ENCODE assay signal across 1 cellular context in genomic region chr11:75399344-75400109, GRCh38.
A peak's percentile ranks its signal among the peaks of the same experiment; 100 is the strongest.
TF ChIP-seq lines count a peak whose summit lies in the region.

TSS of gene RPS3 (plus strand) at chr11:75399518. CDS start at chr11:75399548, 30 bp downstream.

TF ChIP-seq in WTC11, 78 proteins besides CTCF, POLR2A, EP300 and RAD21 (continued from another document and continues in another):
- peak; percentile 64; the same call in 1 of the 2 replicates for TF ChIP-seq E2F1 (CRISPR knock-in tag; IDR thresholded peaks at IDR 0.05)
- TF ChIP-seq ZNF121 (CRISPR knock-in tag; IDR thresholded peaks at IDR 0.05): no peak
- TF ChIP-seq PRRX2 (CRISPR knock-in tag; IDR thresholded peaks at IDR 0.05): no peak
- no peak for TF ChIP-seq ERG (CRISPR knock-in tag; IDR thresholded peaks at IDR 0.05)
- TF ChIP-seq FOXP1 (CRISPR knock-in tag; IDR thresholded peaks at IDR 0.05; ENCODE audit: borderline replicate concordance): peak; percentile 90
- TF ChIP-seq PRDM15 (CRISPR knock-in tag; IDR thresholded peaks at IDR 0.05): no peak
- no peak; the same call in 1 of the 2 replicates for TF ChIP-seq NR2C2 (CRISPR knock-in tag; IDR thresholded peaks at IDR 0.05)
- TF ChIP-seq ZNF671 (CRISPR knock-in tag; IDR thresholded peaks at IDR 0.05): no peak
- TF ChIP-seq AFF4 (CRISPR knock-in tag; IDR thresholded peaks at IDR 0.05; ENCODE audit: borderline replicate concordance): no peak
- TF ChIP-seq ZNF138 (CRISPR knock-in tag; conservative IDR thresholded peaks at IDR 0.05): no peak
- TF ChIP-seq USF1 (CRISPR knock-in tag; IDR thresholded peaks at IDR 0.05): peak; percentile 31
- TF ChIP-seq CDX4 (CRISPR knock-in tag; IDR thresholded peaks at IDR 0.05; ENCODE audit: borderline replicate concordance): no peak
- 0 out of 2 replicates have a peak, but pooled peaks have one; percentile 13 for TF ChIP-seq ATF2 (CRISPR knock-in tag; IDR thresholded peaks at IDR 0.05; ENCODE audit: borderline replicate concordance, low read depth)
- no peak for TF ChIP-seq CREB1 (CRISPR knock-in tag; IDR thresholded peaks at IDR 0.05)
- no peak for TF ChIP-seq TP53 (CRISPR knock-in tag; IDR thresholded peaks at IDR 0.05)
- TF ChIP-seq STAT6 (CRISPR knock-in tag; conservative IDR thresholded peaks at IDR 0.05; ENCODE audit: low read depth): no peak
- TF ChIP-seq AR (CRISPR knock-in tag; IDR thresholded peaks at IDR 0.05): no peak
- no peak for TF ChIP-seq RELA (CRISPR knock-in tag; IDR thresholded peaks at IDR 0.05; ENCODE audit: borderline replicate concordance)
- TF ChIP-seq ZNF425 (CRISPR knock-in tag; conservative IDR thresholded peaks at IDR 0.05): no peak
- no peak for TF ChIP-seq FOXJ3 (CRISPR knock-in tag; IDR thresholded peaks at IDR 0.05; ENCODE audit: borderline replicate concordance)
- peak; percentile 76; the same call in 1 of the 2 replicates for TF ChIP-seq TEAD4 (CRISPR knock-in tag; IDR thresholded peaks at IDR 0.05)
- TF ChIP-seq NR1H2 (CRISPR knock-in tag; IDR thresholded peaks at IDR 0.05): no peak
- TF ChIP-seq MYBL2 (CRISPR knock-in tag; IDR thresholded peaks at IDR 0.05): peak; percentile 90
- peak; percentile 82; the same call in 1 of the 2 replicates for TF ChIP-seq ZBTB43 (CRISPR knock-in tag; IDR thresholded peaks at IDR 0.05)
- no peak for TF ChIP-seq ELF4 (CRISPR knock-in tag; IDR thresholded peaks at IDR 0.05; ENCODE audit: low read depth)
- TF ChIP-seq RORB (CRISPR knock-in tag; IDR thresholded peaks at IDR 0.05): no peak
- TF ChIP-seq NFE2L1 (CRISPR knock-in tag; IDR thresholded peaks at IDR 0.05): peak; percentile 59; the same call in 1 of the 2 replicates
- TF ChIP-seq ATF3 (CRISPR knock-in tag; conservative IDR thresholded peaks at IDR 0.05): no peak
- TF ChIP-seq ATF1 (CRISPR knock-in tag; IDR thresholded peaks at IDR 0.05): no peak
- peak; percentile 80 for TF ChIP-seq GABPB1 (CRISPR knock-in tag; IDR thresholded peaks at IDR 0.05)
- TF ChIP-seq NFYB (CRISPR knock-in tag; conservative IDR thresholded peaks at IDR 0.05; ENCODE audit: low read depth): no peak
- 0 out of 2 replicates have a peak, but pooled peaks have one; percentile 29 for TF ChIP-seq TCF7 (CRISPR knock-in tag; IDR thresholded peaks at IDR 0.05; ENCODE audit: low read depth)
